ENCODE assay signal across 18 cellular contexts in the genomic region with DNA sequence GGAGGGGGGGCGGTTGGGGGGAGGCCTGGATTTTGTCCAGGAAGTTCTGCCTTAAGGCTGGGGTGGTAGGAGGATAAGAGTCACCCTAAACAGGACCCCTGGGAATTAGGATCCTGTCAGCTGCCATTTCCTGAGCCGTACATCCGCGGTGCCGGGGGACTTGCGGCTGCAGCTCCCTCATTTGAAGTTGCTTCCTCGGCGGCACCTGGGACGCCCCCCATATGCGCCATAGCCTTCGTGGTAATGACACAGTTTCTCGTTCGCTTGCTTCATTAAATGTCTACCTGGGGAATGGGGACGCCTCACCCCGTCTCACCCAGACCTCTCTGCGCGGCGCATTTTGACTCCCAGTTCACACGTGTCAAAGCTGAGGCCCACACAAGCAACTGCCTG. TPM values are rescaled to one million over a fixed set of nuclear protein-coding genes. Genes with fewer than 3 reads are reported as not detected.
DNase-seq lines count a peak whose midpoint lies in the region; ATAC-seq, FAIRE-seq and TF ChIP-seq lines count a peak whose summit lies in the region.
"Had no signal": no experiment of that assay in that cellular context is flagged by ENCODE, and none has a peak within 500 bp of the region (broad histone marks: within the 10 kb centered on the region; RNA-seq: fewer than 3 reads in every experiment).

No MANE protein-coding gene starts in this region.

- no peaks in the 10 kb centered on the region for H3K9me3 ChIP-seq in esophagus muscularis mucosa

- H3K27me3 ChIP-seq in esophagus muscularis mucosa = peaks cover 0 to 72% (median 0%) of the 10 kb centered on the region in 4 donors

- H3K27me3 Mint-ChIP-seq in stimulated activated memory B cell treated with anti-CD40 and anti-IgM and Interleukin-4, amounts not matched to agents 10 μg/mL and 1 μg/mL and 100 μg/mL, for 72 hours = no peaks in the 10 kb centered on the region
- H3K27me3 Mint-ChIP-seq: CD4-positive, CD25-positive, alpha-beta regulatory T cell had no signal

- H3K4me3 Mint-ChIP-seq in stimulated activated memory B cell treated with anti-CD40 and anti-IgM and Interleukin-4, amounts not matched to agents 10 μg/mL and 1 μg/mL and 100 μg/mL, for 72 hours = peak overlapping the region; percentile 23
- H3K4me3 Mint-ChIP-seq: activated naive CD8-positive, alpha-beta T cell treated with anti-CD3 and anti-CD28 coated beads, Interleukin-2, amount 10 ng/mL, durations not matched to agents 7 days and 5 days; CD4-positive, CD25-positive, alpha-beta regulatory T cell; stimulated activated effector memory CD8-positive, alpha-beta T cell treated with anti-CD3 and anti-CD28 coated beads, Interleukin-12 subunit alpha, Interleukin-12 subunit beta, amount 100 ng/mL, for 72 hours had no signal

- no peaks in the 10 kb centered on the region for H3K9me3 Mint-ChIP-seq in stimulated activated memory B cell treated with anti-CD40 and anti-IgM and Interleukin-4, amounts not matched to agents 10 μg/mL and 1 μg/mL and 100 μg/mL, for 72 hours
- H3K9me3 Mint-ChIP-seq: activated naive CD8-positive, alpha-beta T cell treated with anti-CD3 and anti-CD28 coated beads, Interleukin-2, amount 10 ng/mL, durations not matched to agents 7 days and 5 days; stimulated activated effector memory CD8-positive, alpha-beta T cell treated with anti-CD3 and anti-CD28 coated beads, Interleukin-12 subunit alpha, Interleukin-12 subunit beta, amount 100 ng/mL, for 72 hours had no signal

- 86% methylated on average over 19 of the region's 19 CpGs for WGBS in esophagus muscularis mucosa

- H3K36me3 Mint-ChIP-seq in stimulated activated memory B cell treated with anti-CD40 and anti-IgM and Interleukin-4, amounts not matched to agents 10 μg/mL and 1 μg/mL and 100 μg/mL, for 72 hours = peaks cover 11% of the 10 kb centered on the region
- H3K36me3 Mint-ChIP-seq: activated naive CD8-positive, alpha-beta T cell treated with anti-CD3 and anti-CD28 coated beads, Interleukin-2, amount 10 ng/mL, durations not matched to agents 7 days and 5 days; CD4-positive, CD25-positive, alpha-beta regulatory T cell; stimulated activated effector memory CD8-positive, alpha-beta T cell treated with anti-CD3 and anti-CD28 coated beads, Interleukin-12 subunit alpha, Interleukin-12 subunit beta, amount 100 ng/mL, for 72 hours had no signal

- no peak for DNase-seq in GM12891 (ENCODE audit: insufficient read length, low spot score)
- peak; percentile 51 for DNase-seq in NCI-H2171 treated with DMSO at 0.1 percent for 48 hours (lab: John Stamatoyannopoulos, UW)
- DNase-seq in esophagus muscularis mucosa (ENCODE audit: extremely low spot score) = no peak
- no peak for DNase-seq in HPDE6-E6E7 (ENCODE audit: extremely low spot score)
- no peak for DNase-seq in activated CD4-positive, alpha-beta T cell treated with anti-CD3 and anti-CD28 coated beads, Interleukin-2, amount 50 U/mL, for 1 hour
- no peak for DNase-seq in T-helper 2 cell
- DNase-seq: activated naive CD8-positive, alpha-beta T cell treated with anti-CD3 and anti-CD28 coated beads, Interleukin-2, amount 10 ng/mL, durations not matched to agents 7 days and 5 days; GOT3; NCI-H2029 treated with DMSO at 0.1 percent for 48 hours; stimulated activated CD4-positive, alpha-beta T cell treated with anti-CD3 and anti-CD28 coated beads, Interleukin-4, amount 100 ng/mL, for 1 hour had no signal

- H3K27ac ChIP-seq in esophagus muscularis mucosa (replicated peaks in 1 of 4) = peak overlapping the region; percentile 53 to 71 (median 58)
- H3K27ac ChIP-seq: HL-60, SK-N-MC had no signal

- no peaks in the 10 kb centered on the region for H3K36me3 ChIP-seq in esophagus muscularis mucosa

- no peak for ATAC-seq in stimulated activated memory B cell treated with anti-CD40 and anti-IgM and Interleukin-4, amounts not matched to agents 10 μg/mL and 1 μg/mL and 100 μg/mL, for 72 hours

- TF ChIP-seq POLR2A in GM12891 (IDR thresholded peaks at IDR 0.05; ENCODE audit: low read depth, low read length) = no peak
- no peak for TF ChIP-seq POLR2A in esophagus muscularis mucosa (IDR thresholded peaks at IDR 0.05; ENCODE audit: low read depth)

- H3K4me1 ChIP-seq in esophagus muscularis mucosa = peaks cover 47 to 58% (median 55%) of the 10 kb centered on the region in 4 donors

- peak; percentile 16 for FAIRE-seq in GM12891 (lab: Jason Lieb, UNC)
- FAIRE-seq: colon, G401.6, GM18507 had no signal

- peak overlapping the region in 2 of 4 donors; percentile 0 to 7 for H3K4me3 ChIP-seq in esophagus muscularis mucosa
- H3K4me3 ChIP-seq: SK-N-MC had no signal

- peaks cover 82% of the 10 kb centered on the region for H3K4me1 Mint-ChIP-seq in stimulated activated memory B cell treated with anti-CD40 and anti-IgM and Interleukin-4, amounts not matched to agents 10 μg/mL and 1 μg/mL and 100 μg/mL, for 72 hours
- H3K4me1 Mint-ChIP-seq: stimulated activated effector memory CD8-positive, alpha-beta T cell treated with anti-CD3 and anti-CD28 coated beads, Interleukin-12 subunit alpha, Interleukin-12 subunit beta, amount 100 ng/mL, for 72 hours had no signal

- TF ChIP-seq EP300 in esophagus muscularis mucosa (IDR thresholded peaks at IDR 0.05) = no peak

- no peak for TF ChIP-seq CTCF in esophagus muscularis mucosa (IDR thresholded peaks at IDR 0.05)

- peak overlapping the region; percentile 71 for H3K27ac Mint-ChIP-seq in stimulated activated memory B cell treated with anti-CD40 and anti-IgM and Interleukin-4, amounts not matched to agents 10 μg/mL and 1 μg/mL and 100 μg/mL, for 72 hours
- H3K27ac Mint-ChIP-seq: activated naive CD8-positive, alpha-beta T cell treated with anti-CD3 and anti-CD28 coated beads, Interleukin-2, amount 10 ng/mL, durations not matched to agents 7 days and 5 days; stimulated activated effector memory CD8-positive, alpha-beta T cell treated with anti-CD3 and anti-CD28 coated beads, Interleukin-12 subunit alpha, Interleukin-12 subunit beta, amount 100 ng/mL, for 72 hours had no signal

- intact Hi-C loops in esophagus muscularis mucosa (cut with DNase I) = no loop called here

TF ChIP-seq in GM12891, 5 proteins besides CTCF, POLR2A, EP300 and RAD21:
- no peak for TF ChIP-seq SPI1 (IDR thresholded peaks at IDR 0.05; ENCODE audit: low read depth, low read length)
- no peak for TF ChIP-seq POU2F2 (IDR thresholded peaks at IDR 0.05; ENCODE audit: low read depth, low read length)
- TF ChIP-seq PAX5 (IDR thresholded peaks at IDR 0.05; ENCODE audit: insufficient read depth, low read length, severe bottlenecking) = no peak
- no peak for TF ChIP-seq TAF1 (IDR thresholded peaks at IDR 0.05; ENCODE audit: low read depth, low read length)
- TF ChIP-seq POLR2AphosphoS5 (IDR thresholded peaks at IDR 0.05; ENCODE audit: low read depth, low read length) = no peak

RNA-seq across cellular contexts. Expression of a gene that starts 55.1 kb away (rescaled TPM):
- not detected for polyA plus RNA-seq in GM12891 (2012; ENCODE audit: low read depth, missing spikeins)
- total RNA-seq in esophagus muscularis mucosa = not detected
- total RNA-seq: activated naive CD8-positive, alpha-beta T cell treated with anti-CD3 and anti-CD28 coated beads, Interleukin-2, amount 10 ng/mL, durations not matched to agents 7 days and 5 days; CD4-positive, CD25-positive, alpha-beta regulatory T cell had no signal
- polyA plus RNA-seq: CD4-positive, CD25-positive, alpha-beta regulatory T cell had no signal

RNA-seq across cellular contexts. Expression of a gene that starts 55.4 kb away (rescaled TPM):
- polyA plus RNA-seq in GM12891 (2012; ENCODE audit: low read depth, missing spikeins) = 15.1 TPM
- total RNA-seq in esophagus muscularis mucosa = 10 to 100 TPM in 1 of 4 donors, 1 to 10 TPM in 3; 2.0 to 10.4 (median 3.5) TPM
